7 cellular contexts compared by ENCODE assay signal in the genomic region with DNA sequence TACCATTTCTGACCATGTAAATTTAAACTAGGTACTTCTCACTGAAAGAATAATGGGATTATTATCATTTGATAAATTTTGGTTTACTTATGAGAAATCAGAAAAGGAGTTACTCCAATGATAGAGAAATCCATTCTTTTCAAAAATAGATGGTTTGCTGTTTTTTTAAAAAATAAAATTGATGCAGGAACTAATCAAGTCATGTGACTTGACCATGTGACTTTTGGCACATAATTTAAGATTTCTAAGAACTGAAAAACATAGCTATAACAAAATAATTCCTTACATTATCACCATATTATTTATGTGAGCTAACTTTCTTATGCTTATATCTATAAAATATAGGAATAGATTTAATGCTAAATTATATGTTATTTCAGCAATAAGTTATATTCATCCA.
"Had no signal": no experiment of that assay in that cellular context is flagged by ENCODE, and none has a peak within 500 bp of the region (broad histone marks: within the 10 kb centered on the region; RNA-seq: fewer than 3 reads in every experiment).

No MANE protein-coding gene starts in this region.

- ATAC-seq: GM12878 had no signal

- FAIRE-seq: GM12878, GM12891, GM12892, GM18507, GM19239 had no signal

- H3K4me3 ChIP-seq: GM12878 had no signal

- DNase-seq: GDM1, GF-D8 had no signal
